Comparison of ENCODE assay signal across 21 cellular contexts in the genomic region with DNA sequence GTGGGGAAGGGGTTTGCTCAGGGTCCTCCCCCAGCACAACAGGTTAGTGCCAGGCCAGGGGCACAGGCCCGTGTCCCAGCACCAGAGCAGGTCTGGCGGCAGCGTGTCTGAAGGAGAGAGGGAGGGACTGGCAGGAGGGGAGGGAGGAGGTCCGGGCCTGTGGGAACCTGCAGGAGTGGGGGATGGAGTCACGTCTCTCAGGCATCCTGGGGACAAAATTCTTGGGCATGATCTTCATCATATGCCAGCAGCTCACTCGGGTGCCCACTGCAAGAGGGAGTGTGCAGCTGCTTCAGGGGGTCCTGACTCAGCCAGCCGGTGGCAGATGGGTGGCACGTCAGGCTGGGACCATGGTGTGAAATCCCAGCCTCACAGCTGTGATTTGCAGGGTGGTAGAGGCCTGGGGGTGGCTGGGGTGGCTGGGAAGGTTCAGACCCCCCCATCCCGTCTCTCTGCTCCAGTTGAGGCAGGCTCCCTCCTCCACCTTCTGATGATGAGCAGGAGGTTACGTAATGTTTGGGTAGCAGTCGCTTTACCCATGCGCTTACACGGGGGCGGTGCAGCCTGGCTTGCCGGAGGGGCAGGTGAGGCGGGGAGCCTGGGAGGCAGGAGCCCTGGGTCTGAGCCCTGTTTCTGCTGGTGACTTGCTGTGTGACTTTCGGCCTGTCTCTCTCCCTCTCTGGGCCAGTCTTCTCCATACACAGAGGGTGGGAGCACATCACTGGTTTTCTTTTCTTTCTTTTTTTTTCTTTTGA. TPM values are rescaled to one million over a fixed set of nuclear protein-coding genes. Genes with fewer than 3 reads are reported as not detected.
DNase-seq lines count a peak whose midpoint lies in the region; ATAC-seq, FAIRE-seq and TF ChIP-seq lines count a peak whose summit lies in the region.
"Had no signal": no experiment of that assay in that cellular context is flagged by ENCODE, and none has a peak within 500 bp of the region (broad histone marks: within the 10 kb centered on the region; RNA-seq: fewer than 3 reads in every experiment).

No MANE protein-coding gene starts in this region.

- H3K4ac ChIP-seq in IMR-90 (ENCODE audit: low read depth, low read length), result no peak overlapping the region

- BruUV-seq in IMR-90 (replicated peaks; lab: Mats Ljungman, UMichigan), result no TSS peak

- H3K9me3 ChIP-seq in IMR-90 (ENCODE audit: control insufficient read depth, insufficient read depth, low read length) (no peaks in the 10 kb centered on the region), uterus (no peaks in the 10 kb centered on the region)
- H3K9me3 ChIP-seq: heart right ventricle, MG63, mucosa of descending colon, Peyer's patch had no signal

- H3K56ac ChIP-seq in IMR-90 (ENCODE audit: extremely low read depth, insufficient read depth, low read length), result no peak overlapping the region

- no peak for TF ChIP-seq RAD21 in IMR-90 (IDR thresholded peaks at IDR 0.05; ENCODE audit: low read length)

- no peaks in the 10 kb centered on the region for H3K9me3 Mint-ChIP-seq in activated T-helper 1 cell treated with anti-CD3 and anti-CD28 coated beads, Interleukin-12 subunit alpha, Interleukin-12 subunit beta, Interleukin-2, Interleukin-4 antibody, amounts not matched to agents 30 ng/mL and 10 ng/mL and 1 ng/mL, durations not matched to agents 14 hours and 24 hours and 36 hours
- H3K9me3 Mint-ChIP-seq in glutamatergic neuron (ENCODE audit: unreplicated experiment), result peaks cover 23% of the 10 kb centered on the region
- H3K9me3 Mint-ChIP-seq: activated CD8-positive, alpha-beta T cell treated with anti-CD3 and anti-CD28 coated beads for 36 hours; GM23338; stimulated activated naive CD8-positive, alpha-beta T cell treated with anti-CD3 and anti-CD28 coated beads, Interleukin-15, amount 100 ng/mL, for 72 hours had no signal

- no peak for TF ChIP-seq CTCF in IMR-90 (conservative IDR thresholded peaks at IDR 0.05; ENCODE audit: low read depth, low read length)
- no peak for TF ChIP-seq CTCF in glutamatergic neuron (IDR thresholded peaks at IDR 0.05; ENCODE audit: partially characterized antibody, unreplicated experiment)
- no peak for TF ChIP-seq CTCF in uterus (IDR thresholded peaks at IDR 0.05)

- TF ChIP-seq POLR2A in IMR-90 (IDR thresholded peaks at IDR 0.05; ENCODE audit: low read depth, low read length), result no peak
- TF ChIP-seq POLR2A in GM12891 (IDR thresholded peaks at IDR 0.05; ENCODE audit: low read depth, low read length), result no peak
- TF ChIP-seq POLR2A in uterus (IDR thresholded peaks at IDR 0.05), result no peak

- no peak for DNase-seq in IMR-90
- no peak for DNase-seq in activated T-helper 1 cell treated with anti-CD3 and anti-CD28 coated beads, Interleukin-12 subunit alpha, Interleukin-12 subunit beta, Interleukin-2, Interleukin-4 antibody, amounts not matched to agents 30 ng/mL and 10 ng/mL and 1 ng/mL, durations not matched to agents 14 hours and 24 hours and 36 hours (ENCODE audit: low spot score)
- peak; percentile 16 for DNase-seq in glutamatergic neuron
- DNase-seq in putamen (ENCODE audit: low spot score), result peak; percentile 65
- no peak for DNase-seq in GM12891 (ENCODE audit: insufficient read length, low spot score)
- no peak for DNase-seq in islet precursor cell
- DNase-seq in uterus, result no peak
- DNase-seq: activated CD8-positive, alpha-beta T cell treated with anti-CD3 and anti-CD28 coated beads for 36 hours; AML-193; DND-41; heart right ventricle; kidney; MG63; mucosa of descending colon; NCI-H2081; NCI-H82; Peyer's patch; stimulated activated naive CD8-positive, alpha-beta T cell treated with anti-CD3 and anti-CD28 coated beads, Interleukin-15, amount 100 ng/mL, for 72 hours had no signal

- H3K14ac ChIP-seq in IMR-90 (replicated peaks; ENCODE audit: low read depth, low read length), result no peak overlapping the region

- intact Hi-C loops in IMR-90 (cut with micrococcal nuclease) (no loop called here), uterus (cut with DNase I; ENCODE audit: low total_unique reads) (no loop called here)
- intact Hi-C loops in activated T-helper 1 cell treated with anti-CD3 and anti-CD28 coated beads, Interleukin-12 subunit alpha, Interleukin-12 subunit beta, Interleukin-2, Interleukin-4 antibody, amounts not matched to agents 30 ng/mL and 10 ng/mL and 1 ng/mL, durations not matched to agents 14 hours and 24 hours and 36 hours (cut with micrococcal nuclease), result no loop called here

- H2BK20ac ChIP-seq in IMR-90 (ENCODE audit: low read depth, low read length), result no peak overlapping the region

- no peak overlapping the region for H3K18ac ChIP-seq in IMR-90 (ENCODE audit: low read depth, low read length)

- H3K4me1 ChIP-seq in IMR-90 (ENCODE audit: control insufficient read depth, insufficient read depth, low read length), result peaks cover 17% of the 10 kb centered on the region
- peaks cover 3 to 6% of the 10 kb centered on the region in 2 donors for H3K4me1 ChIP-seq in uterus
- H3K4me1 ChIP-seq: heart right ventricle, parathyroid adenoma, Peyer's patch had no signal

- H3K27me3 ChIP-seq in IMR-90 (ENCODE audit: control insufficient read depth, insufficient read depth, low read length) (no peaks in the 10 kb centered on the region), uterus (no peaks in the 10 kb centered on the region)
- H3K27me3 ChIP-seq: heart right ventricle, MG63, Peyer's patch had no signal

- H4K20me1 ChIP-seq in IMR-90 (ENCODE audit: insufficient read depth, low read length), result peaks cover 61% of the 10 kb centered on the region

- no peak overlapping the region for H3K27ac ChIP-seq in IMR-90 (ENCODE audit: insufficient read depth, low read length)
- peak overlapping the region in 1 of 2 donors; percentile 96 for H3K27ac ChIP-seq in uterus
- H3K27ac ChIP-seq: heart right ventricle, parathyroid adenoma, Peyer's patch had no signal

- no peak overlapping the region for H2BK120ac ChIP-seq in IMR-90 (ENCODE audit: low read depth, low read length)

- no peak overlapping the region for H2BK5ac ChIP-seq in IMR-90 (ENCODE audit: low read depth, low read length, poor library complexity, severe bottlenecking)

- no peaks in the 10 kb centered on the region for H3K36me3 Mint-ChIP-seq in activated T-helper 1 cell treated with anti-CD3 and anti-CD28 coated beads, Interleukin-12 subunit alpha, Interleukin-12 subunit beta, Interleukin-2, Interleukin-4 antibody, amounts not matched to agents 30 ng/mL and 10 ng/mL and 1 ng/mL, durations not matched to agents 14 hours and 24 hours and 36 hours (ENCODE audit: low read depth)
- no peaks in the 10 kb centered on the region for H3K36me3 Mint-ChIP-seq in glutamatergic neuron (ENCODE audit: unreplicated experiment)

- no peak overlapping the region for H2AK5ac ChIP-seq in IMR-90 (ENCODE audit: low read depth, low read length)

- no peak overlapping the region for H4K5ac ChIP-seq in IMR-90 (ENCODE audit: low read depth, low read length)

- H2AK9ac ChIP-seq in IMR-90 (replicated peaks; ENCODE audit: low read depth, low read length, poor library complexity), result peak overlapping the region; percentile 61

- H3K27ac Mint-ChIP-seq in activated T-helper 1 cell treated with anti-CD3 and anti-CD28 coated beads, Interleukin-12 subunit alpha, Interleukin-12 subunit beta, Interleukin-2, Interleukin-4 antibody, amounts not matched to agents 30 ng/mL and 10 ng/mL and 1 ng/mL, durations not matched to agents 14 hours and 24 hours and 36 hours, result peak overlapping the region; percentile 40
- peak overlapping the region; percentile 33 for H3K27ac Mint-ChIP-seq in glutamatergic neuron (ENCODE audit: unreplicated experiment)
- H3K27ac Mint-ChIP-seq: activated CD8-positive, alpha-beta T cell treated with anti-CD3 and anti-CD28 coated beads for 36 hours; GM23338 had no signal

- H3K9ac ChIP-seq in IMR-90 (ENCODE audit: low read depth, low read length), result no peak overlapping the region
- H3K9ac ChIP-seq: parathyroid adenoma had no signal

- peaks cover 7% of the 10 kb centered on the region for H3K27me3 Mint-ChIP-seq in activated T-helper 1 cell treated with anti-CD3 and anti-CD28 coated beads, Interleukin-12 subunit alpha, Interleukin-12 subunit beta, Interleukin-2, Interleukin-4 antibody, amounts not matched to agents 30 ng/mL and 10 ng/mL and 1 ng/mL, durations not matched to agents 14 hours and 24 hours and 36 hours (ENCODE audit: insufficient read depth)
- peaks cover 20% of the 10 kb centered on the region for H3K27me3 Mint-ChIP-seq in glutamatergic neuron (ENCODE audit: unreplicated experiment)
- H3K27me3 Mint-ChIP-seq: activated CD8-positive, alpha-beta T cell treated with anti-CD3 and anti-CD28 coated beads for 36 hours; stimulated activated naive CD8-positive, alpha-beta T cell treated with anti-CD3 and anti-CD28 coated beads, Interleukin-15, amount 100 ng/mL, for 72 hours had no signal

- H3K4me3 ChIP-seq in IMR-90 (ENCODE audit: insufficient read depth, low read depth, low read length) (no peak overlapping the region), uterus (no peak overlapping the region)
- H3K4me3 ChIP-seq: GM23338, heart right ventricle, MG63, mucosa of descending colon, Peyer's patch had no signal

- H2BK15ac ChIP-seq in IMR-90 (ENCODE audit: low read depth, low read length), result no peak overlapping the region

- H3K79me1 ChIP-seq in IMR-90 (ENCODE audit: low read depth in 1 of 2, low read length in 2 of 2), result peaks cover 21 to 85% of the 10 kb centered on the region in 2 experiments

- no peak overlapping the region for H3K4me3 Mint-ChIP-seq in activated T-helper 1 cell treated with anti-CD3 and anti-CD28 coated beads, Interleukin-12 subunit alpha, Interleukin-12 subunit beta, Interleukin-2, Interleukin-4 antibody, amounts not matched to agents 30 ng/mL and 10 ng/mL and 1 ng/mL, durations not matched to agents 14 hours and 24 hours and 36 hours
- H3K4me3 Mint-ChIP-seq in glutamatergic neuron (ENCODE audit: unreplicated experiment), result no peak overlapping the region
- H3K4me3 Mint-ChIP-seq: activated CD8-positive, alpha-beta T cell treated with anti-CD3 and anti-CD28 coated beads for 36 hours; GM23338; stimulated activated naive CD8-positive, alpha-beta T cell treated with anti-CD3 and anti-CD28 coated beads, Interleukin-15, amount 100 ng/mL, for 72 hours had no signal

- no peak overlapping the region for H4K91ac ChIP-seq in IMR-90 (ENCODE audit: insufficient read depth, low read depth, low read length)

- POLR2A ChIA-PET in IMR-90 (lab: Charles Lee; ENCODE audit: unreplicated experiment), result no interaction called here

- no peaks in the 10 kb centered on the region for H3K4me1 Mint-ChIP-seq in activated T-helper 1 cell treated with anti-CD3 and anti-CD28 coated beads, Interleukin-12 subunit alpha, Interleukin-12 subunit beta, Interleukin-2, Interleukin-4 antibody, amounts not matched to agents 30 ng/mL and 10 ng/mL and 1 ng/mL, durations not matched to agents 14 hours and 24 hours and 36 hours (ENCODE audit: low read depth)
- H3K4me1 Mint-ChIP-seq in glutamatergic neuron (ENCODE audit: low read depth, unreplicated experiment), result peaks cover 38% of the 10 kb centered on the region
- H3K4me1 Mint-ChIP-seq: stimulated activated naive CD8-positive, alpha-beta T cell treated with anti-CD3 and anti-CD28 coated beads, Interleukin-15, amount 100 ng/mL, for 72 hours had no signal

- H3K23ac ChIP-seq in IMR-90 (ENCODE audit: low read depth, low read length), result no peak overlapping the region

- no peak overlapping the region for H3K4me2 ChIP-seq in IMR-90 (ENCODE audit: low read depth, low read length)
- H3K4me2 ChIP-seq: GM23338 had no signal

- ATAC-seq in IMR-90 (ENCODE audit: low read depth), result no peak
- no peak for ATAC-seq in HG02973 (IDR thresholded peaks at IDR 0.05; ENCODE audit: unreplicated experiment)
- ATAC-seq: activated CD8-positive, alpha-beta T cell treated with anti-CD3 and anti-CD28 coated beads for 36 hours; GM23338; mucosa of descending colon; stimulated activated naive CD8-positive, alpha-beta T cell treated with anti-CD3 and anti-CD28 coated beads, Interleukin-15, amount 100 ng/mL, for 72 hours had no signal

- peaks cover 9% of the 10 kb centered on the region for H3K36me3 ChIP-seq in IMR-90 (ENCODE audit: control insufficient read depth, insufficient read depth, low read length)
- no peaks in the 10 kb centered on the region for H3K36me3 ChIP-seq in uterus
- H3K36me3 ChIP-seq: heart right ventricle, Peyer's patch had no signal

- no peak for FAIRE-seq in GM12891 (lab: Jason Lieb, UNC)
- FAIRE-seq: kidney had no signal

- H4K8ac ChIP-seq in IMR-90 (ENCODE audit: low read depth in 2 of 2, low read length in 2 of 2), result no peak overlapping the region

- WGBS in IMR-90 (ENCODE audit: extremely low coverage in 2 of 2, insufficient read length in 1 of 2), 2 experiments, result 88% methylated on average over 6 of the region's 17 CpGs; no CpG with 5 or more reads in 1 of the 2 experiments

- peaks cover 7% of the 10 kb centered on the region; the same call in 1 of the 2 replicates for H3K9me1 ChIP-seq in IMR-90 (ENCODE audit: insufficient read depth, low read length)

- dilution Hi-C loops in IMR-90 (cut with HindIII; ENCODE audit: low sequenced_read_pairs, unreplicated experiment), result no loop called here

- peak overlapping the region; percentile 58 for H2AFZ ChIP-seq in IMR-90 (replicated peaks; ENCODE audit: low read length, poor library complexity)
- H2AFZ ChIP-seq: GM23338, parathyroid adenoma had no signal

- in situ Hi-C loops in IMR-90 (cut with MboI; ENCODE audit: low sequenced_read_pairs), result no loop called here

- CTCF ChIA-PET in IMR-90 (lab: Yijun Ruan, JAX), result no interaction called here

RNA-seq across cellular contexts. Expression of a gene that starts 40.5 kb away (rescaled TPM):
- 35.8 and 41.0 TPM in 2 replicates for total RNA-seq in IMR-90 (2012; rRNA removed)
- 60.5 and 68.9 TPM in 2 replicates for polyA plus RNA-seq in IMR-90 (2012; rRNA removed)
- 45.5 and 54.7 TPM in 2 replicates for polyA plus RNA-seq in IMR-90 (2012; cell fraction: cytosol; rRNA removed)
- polyA plus RNA-seq in IMR-90 (2012; cell fraction: nucleus; rRNA removed; ENCODE audit: low replicate concordance), result 36.7 and 43.5 TPM in 2 replicates
- total RNA-seq in activated T-helper 1 cell treated with anti-CD3 and anti-CD28 coated beads, Interleukin-12 subunit alpha, Interleukin-12 subunit beta, Interleukin-2, Interleukin-4 antibody, amounts not matched to agents 30 ng/mL and 10 ng/mL and 1 ng/mL, durations not matched to agents 14 hours and 24 hours and 36 hours, result 3.9 and 4.2 TPM in 2 replicates
- total RNA-seq in glutamatergic neuron (ENCODE audit: unreplicated experiment), result 312 TPM
- 0.08 TPM for polyA plus RNA-seq in GM12891 (2012; ENCODE audit: low read depth, missing spikeins)
- 10 to 100 TPM in 3 of 4 donors, 1 to 10 TPM in 1; 4.1 to 99.3 (median 39.0) TPM for total RNA-seq in uterus

RNA-seq across cellular contexts. Expression of a gene that starts 52.8 kb away (rescaled TPM):
- total RNA-seq in IMR-90 (2012; rRNA removed) (not detected in 2 replicates), glutamatergic neuron (ENCODE audit: unreplicated experiment) (9.3 TPM), uterus (10 to 100 TPM in 3 of 4 donors, 1 to 10 TPM in 1; 1.8 to 46.7 (median 24.4) TPM)
- polyA plus RNA-seq in IMR-90 (2012; rRNA removed), result 0.02 and 0.03 TPM in 2 replicates
- 0.07 TPM in 1 of 2 replicates, not detected in the other for polyA plus RNA-seq in IMR-90 (2012; cell fraction: cytosol; rRNA removed)
- polyA plus RNA-seq in IMR-90 (2012; cell fraction: nucleus; rRNA removed; ENCODE audit: low replicate concordance), result 0.06 and 0.16 TPM in 2 replicates
- total RNA-seq in activated T-helper 1 cell treated with anti-CD3 and anti-CD28 coated beads, Interleukin-12 subunit alpha, Interleukin-12 subunit beta, Interleukin-2, Interleukin-4 antibody, amounts not matched to agents 30 ng/mL and 10 ng/mL and 1 ng/mL, durations not matched to agents 14 hours and 24 hours and 36 hours, result not detected in 2 replicates
- polyA plus RNA-seq in GM12891 (2012; ENCODE audit: low read depth, missing spikeins), result not detected
- total RNA-seq: activated CD8-positive, alpha-beta T cell treated with anti-CD3 and anti-CD28 coated beads for 36 hours had no signal

Comparison
In these comparisons a context has a peak if more than half of its experiments do, and no peak if none do; other contexts are left out.
1. DNase-seq: peak in glutamatergic neuron (single experiment) and putamen (single experiment); none in IMR-90 (single experiment), activated T-helper 1 cell treated with anti-CD3 and anti-CD28 coated beads, Interleukin-12 subunit alpha, Interleukin-12 subunit beta, Interleukin-2, Interleukin-4 antibody, amounts not matched to agents 30 ng/mL and 10 ng/mL and 1 ng/mL, durations not matched to agents 14 hours and 24 hours and 36 hours (single experiment), GM12891 (single experiment), islet precursor cell (single experiment) and uterus (0 of 2).